Comparison of ENCODE assay signal across 1 cellular context in the genomic region with DNA sequence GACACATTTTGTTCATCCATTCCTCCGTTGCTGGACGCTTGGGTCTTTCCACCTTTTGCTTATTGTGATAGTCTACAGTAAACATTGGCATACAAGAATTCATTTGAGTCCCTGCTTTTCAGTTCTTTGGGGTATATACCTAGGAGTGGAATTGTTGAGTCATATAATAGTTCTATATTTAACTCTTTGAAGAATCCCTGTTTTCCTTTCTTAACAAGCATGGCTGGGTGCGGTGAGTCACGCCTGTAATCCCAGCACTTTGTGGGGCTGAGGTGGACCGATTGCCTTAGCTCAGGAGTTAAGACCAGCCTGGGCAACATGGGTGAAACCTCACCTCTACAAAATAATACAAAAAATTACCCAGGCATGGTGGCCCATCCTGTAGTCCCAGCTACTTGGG.
TF ChIP-seq lines count a peak whose summit lies in the region.

No MANE protein-coding gene starts in this region.

TF ChIP-seq in HepG2, 621 proteins besides CTCF, POLR2A, EP300 and RAD21 (continued from another document):
- TF ChIP-seq ZNF773 (CRISPR knock-in tag; IDR thresholded peaks at IDR 0.05; ENCODE audit: borderline replicate concordance), result no peak
- no peak for TF ChIP-seq FOXC1 (CRISPR knock-in tag; IDR thresholded peaks at IDR 0.05; ENCODE audit: borderline replicate concordance)
- TF ChIP-seq IRX3 (CRISPR knock-in tag; IDR thresholded peaks at IDR 0.05; ENCODE audit: borderline replicate concordance, low read depth), result no peak
- TF ChIP-seq ZBTB7B (CRISPR knock-in tag; IDR thresholded peaks at IDR 0.05), result no peak
- TF ChIP-seq, protein P1, sequence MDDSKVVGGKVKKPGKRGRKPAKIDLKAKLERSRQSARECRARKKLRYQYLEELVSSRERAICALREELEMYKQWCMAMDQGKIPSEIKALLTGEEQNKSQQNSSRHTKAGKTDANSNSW (CRISPR knock-in tag; IDR thresholded peaks at IDR 0.05; ENCODE audit: borderline replicate concordance), result no peak
- TF ChIP-seq, protein P2, sequence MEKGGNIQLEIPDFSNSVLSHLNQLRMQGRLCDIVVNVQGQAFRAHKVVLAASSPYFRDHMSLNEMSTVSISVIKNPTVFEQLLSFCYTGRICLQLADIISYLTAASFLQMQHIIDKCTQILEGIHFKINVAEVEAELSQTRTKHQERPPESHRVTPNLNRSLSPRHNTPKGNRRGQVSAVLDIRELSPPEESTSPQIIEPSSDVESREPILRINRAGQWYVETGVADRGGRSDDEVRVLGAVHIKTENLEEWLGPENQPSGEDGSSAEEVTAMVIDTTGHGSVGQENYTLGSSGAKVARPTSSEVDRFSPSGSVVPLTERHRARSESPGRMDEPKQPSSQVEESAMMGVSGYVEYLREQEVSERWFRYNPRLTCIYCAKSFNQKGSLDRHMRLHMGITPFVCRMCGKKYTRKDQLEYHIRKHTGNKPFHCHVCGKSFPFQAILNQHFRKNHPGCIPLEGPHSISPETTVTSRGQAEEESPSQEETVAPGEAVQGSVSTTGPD (CRISPR knock-in tag; IDR thresholded peaks at IDR 0.05), result no peak
- TF ChIP-seq, protein P3, sequence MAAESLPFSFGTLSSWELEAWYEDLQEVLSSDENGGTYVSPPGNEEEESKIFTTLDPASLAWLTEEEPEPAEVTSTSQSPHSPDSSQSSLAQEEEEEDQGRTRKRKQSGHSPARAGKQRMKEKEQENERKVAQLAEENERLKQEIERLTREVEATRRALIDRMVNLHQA (CRISPR knock-in tag; IDR thresholded peaks at IDR 0.05), result no peak
- no peak for TF ChIP-seq ZNF556 (CRISPR knock-in tag; IDR thresholded peaks at IDR 0.05; ENCODE audit: borderline replicate concordance)
- no peak for TF ChIP-seq SKIL (CRISPR knock-in tag; IDR thresholded peaks at IDR 0.05; ENCODE audit: borderline replicate concordance)
